12 cellular contexts compared by ENCODE assay signal in genomic region chr1:143735764-143736461, GRCh38.
DNase-seq lines count a peak whose midpoint lies in the region; FAIRE-seq and TF ChIP-seq lines count a peak whose summit lies in the region.
"Had no signal": no experiment of that assay in that cellular context is flagged by ENCODE, and none has a peak within 500 bp of the region (broad histone marks: within the 10 kb centered on the region; RNA-seq: fewer than 3 reads in every experiment).

No MANE protein-coding gene starts in this region.

- POLR2A ChIA-PET in endothelial cell of umbilical vein (lab: Charles Lee), result no interaction called here

- BruUV-seq in endothelial cell of umbilical vein (replicated peaks; lab: Mats Ljungman, UMichigan), result no TSS peak

- H3K36me3 ChIP-seq in endothelial cell of umbilical vein (ENCODE audit: control insufficient read depth in 2 of 2, extremely low read depth in 1 of 2, insufficient read depth in 2 of 2, low read length in 2 of 2) (no peaks in the 10 kb centered on the region), parathyroid adenoma (ENCODE audit: control insufficient read depth, insufficient read depth, low read length) (no peaks in the 10 kb centered on the region)
- H3K36me3 ChIP-seq: neutrophil had no signal

- no peak overlapping the region for H3K27ac ChIP-seq in endothelial cell of umbilical vein (ENCODE audit: insufficient read depth, low read depth, low read length)
- H3K27ac ChIP-seq in parathyroid adenoma, result no peak overlapping the region
- H3K27ac ChIP-seq: neutrophil had no signal

- H3K4me2 ChIP-seq in endothelial cell of umbilical vein (ENCODE audit: insufficient read depth, low read length), result no peak overlapping the region
- H3K4me2 ChIP-seq in parathyroid adenoma (ENCODE audit: low read length), result peak overlapping the region; percentile 76

- H3K4me3 ChIP-seq in endothelial cell of umbilical vein (replicated peaks in 1 of 3; ENCODE audit: insufficient read depth in 1 of 3, low read depth in 1 of 3, low read length in 3 of 3) (peak overlapping the region in 1 of 3 experiments; percentile 5), parathyroid adenoma (ENCODE audit: low read depth, low read length) (peak overlapping the region; percentile 57), foreskin fibroblast (ENCODE audit: low read depth in 1 of 2, low read length in 2 of 2) (no peak overlapping the region)

- intact Hi-C loops in endothelial cell of umbilical vein (cut with micrococcal nuclease), result no loop called here

- no peak for FAIRE-seq in endothelial cell of umbilical vein (lab: Jason Lieb, UNC)

- H4K20me1 ChIP-seq in endothelial cell of umbilical vein (replicated peaks; ENCODE audit: control insufficient read depth, extremely low read depth, insufficient read depth, low read length), result no peaks in the 10 kb centered on the region

- CTCF ChIA-PET in endothelial cell of umbilical vein (lab: Charles Lee), result no interaction called here

- no peak overlapping the region for H2AFZ ChIP-seq in endothelial cell of umbilical vein (ENCODE audit: low read depth, low read length)
- peak overlapping the region; percentile 81 for H2AFZ ChIP-seq in parathyroid adenoma

- H3K9ac ChIP-seq in endothelial cell of umbilical vein (replicated peaks; ENCODE audit: extremely low read depth, insufficient read depth, low read length), result no peak overlapping the region
- no peak overlapping the region for H3K9ac ChIP-seq in parathyroid adenoma

- in situ Hi-C loops in G401 (cut with HindIII; ENCODE audit: low sequenced_read_pairs), result no loop called here

- H3K9me1 ChIP-seq in endothelial cell of umbilical vein (replicated peaks; ENCODE audit: control insufficient read depth, extremely low read depth, insufficient read depth, low read length), result no peaks in the 10 kb centered on the region

- peak; percentile 79 for DNase-seq in G401 (ENCODE audit: low spot score)
- peak; percentile 57 for DNase-seq in NCI-H2227 (lab: John Stamatoyannopoulos, UW; ENCODE audit: unreplicated experiment)
- peak; percentile 18 for DNase-seq in endothelial cell of umbilical vein (ENCODE audit: low read depth, low spot score)
- DNase-seq in central memory CD4-positive, alpha-beta T cell, result no peak
- no peak for DNase-seq in NCI-H526 treated with DMSO at 0.1 percent for 48 hours (lab: John Stamatoyannopoulos, UW)
- no peak for DNase-seq in cerebellar nuclear complex (lab: John Stamatoyannopoulos, UW)
- DNase-seq in foreskin fibroblast, result no peak
- DNase-seq: activated CD4-positive, CD25-positive, alpha-beta regulatory T cell treated with anti-CD3 and anti-CD28 coated beads, Interleukin-2, amount 50 U/mL, for 72 hours; NCI-H1930; stimulated activated naive B cell treated with anti-CD40 and anti-IgM and Interleukin-4, amounts not matched to agents 10 μg/mL and 1 μg/mL and 100 μg/mL, for 72 hours had no signal

- H3K27me3 ChIP-seq in endothelial cell of umbilical vein (ENCODE audit: control insufficient read depth in 2 of 2, insufficient read depth in 2 of 2, low read length in 2 of 2), result peaks cover 0 to 2% of the 10 kb centered on the region in 2 experiments
- no peaks in the 10 kb centered on the region for H3K27me3 ChIP-seq in parathyroid adenoma (ENCODE audit: control insufficient read depth, insufficient read depth, low read length)

- dilution Hi-C loops in endothelial cell of umbilical vein (cut with MboI; ENCODE audit: extremely low pct_ligation_motif_present, low sequenced_read_pairs), result no loop called here

- no peaks in the 10 kb centered on the region for H3K79me2 ChIP-seq in endothelial cell of umbilical vein (ENCODE audit: control insufficient read depth, insufficient read depth, low read length)
- no peaks in the 10 kb centered on the region for H3K79me2 ChIP-seq in parathyroid adenoma

- H3K9me3 ChIP-seq in endothelial cell of umbilical vein (replicated peaks; ENCODE audit: control insufficient read depth, insufficient read depth, low read length) (no peaks in the 10 kb centered on the region), parathyroid adenoma (ENCODE audit: control insufficient read depth, low read length) (no peaks in the 10 kb centered on the region)
- H3K9me3 ChIP-seq: neutrophil had no signal

- TF ChIP-seq POLR2A in endothelial cell of umbilical vein (IDR thresholded peaks at IDR 0.05; ENCODE audit: low read depth, low read length), result no peak

- TF ChIP-seq CTCF in endothelial cell of umbilical vein (IDR thresholded peaks at IDR 0.05; ENCODE audit: extremely low read depth in 1 of 2, insufficient read depth in 1 of 2, low read depth in 1 of 2, low read length in 2 of 2) (no peak), parathyroid adenoma (IDR thresholded peaks at IDR 0.05) (no peak), foreskin fibroblast (IDR thresholded peaks at IDR 0.05; ENCODE audit: low read depth, low read length) (no peak)

- H3K4me1 ChIP-seq in endothelial cell of umbilical vein (ENCODE audit: control insufficient read depth, extremely low read depth, insufficient read depth, low read length) (no peaks in the 10 kb centered on the region), parathyroid adenoma (no peaks in the 10 kb centered on the region)

TF ChIP-seq in endothelial cell of umbilical vein, 7 proteins besides CTCF, POLR2A, EP300 and RAD21:
- TF ChIP-seq MYC (IDR thresholded peaks at IDR 0.05; ENCODE audit: low read depth, low read length) (no peak), JUN (IDR thresholded peaks at IDR 0.05; ENCODE audit: borderline replicate concordance, insufficient read depth, insufficient read length, low read depth) (no peak), FOS (IDR thresholded peaks at IDR 0.05; ENCODE audit: borderline replicate concordance, insufficient read depth, low read length) (no peak), EZH2 (IDR thresholded peaks at IDR 0.05; ENCODE audit: borderline replicate concordance, low read depth, low read length, severe bottlenecking) (peak; percentile 22), POLR2AphosphoS5 (IDR thresholded peaks at IDR 0.05; ENCODE audit: insufficient read depth, low read depth, low read length) (no peak), MAX (IDR thresholded peaks at IDR 0.05; ENCODE audit: insufficient read depth, insufficient read length) (no peak)

Comparison
In these comparisons a context has a peak if more than half of its experiments do, and no peak if none do; other contexts are left out.
1. DNase-seq: peak in G401 (single experiment), NCI-H2227 (single experiment) and endothelial cell of umbilical vein (single experiment); none in central memory CD4-positive, alpha-beta T cell (single experiment), NCI-H526 treated with DMSO at 0.1 percent for 48 hours (single experiment), cerebellar nuclear complex (0 of 2) and foreskin fibroblast (0 of 2).